ENCODE assay signal across 14 cellular contexts in genomic region chr18:45050712-45051639, GRCh38.
A peak's percentile ranks its signal among the peaks of the same experiment; 100 is the strongest.
DNase-seq lines count a peak whose midpoint lies in the region; ATAC-seq and TF ChIP-seq lines count a peak whose summit lies in the region.
"Had no signal": no experiment of that assay in that cellular context is flagged by ENCODE, and none has a peak within 500 bp of the region (broad histone marks: within the 10 kb centered on the region; RNA-seq: fewer than 3 reads in every experiment).

No MANE protein-coding gene starts in this region.

- TF ChIP-seq CTCF in WTC11 (IDR thresholded peaks at IDR 0.05): no peak

- H3K9me3 Mint-ChIP-seq in WTC11: no peaks in the 10 kb centered on the region
- H3K9me3 Mint-ChIP-seq: activated T-cell treated with anti-CD3 and anti-CD28 coated beads, Interleukin-2, amount 50 U/mL, for 4 hours; dendritic cell treated with granulocyte-macrophage colony-stimulating factor and Interleukin-4, amounts not matched to agents 40 ng/mL and 50 ng/mL, for 4 days; stimulated activated naive CD8-positive, alpha-beta T cell treated with anti-CD3 and anti-CD28 coated beads, Interleukin-15, amount 100 ng/mL, for 72 hours; T-helper 1 cell treated with Interleukin-12 subunit alpha and Interleukin-12 subunit beta and Interleukin-4 antibody, amounts not matched to agents 30 μg/mL and 1 μg/mL, for 36 hours had no signal

- no peak overlapping the region for H3K27ac Mint-ChIP-seq in WTC11
- H3K27ac Mint-ChIP-seq: CD4-positive, CD25-positive, alpha-beta regulatory T cell; dendritic cell treated with granulocyte-macrophage colony-stimulating factor and Interleukin-4, amounts not matched to agents 40 ng/mL and 50 ng/mL, for 4 days; stimulated activated naive CD8-positive, alpha-beta T cell treated with anti-CD3 and anti-CD28 coated beads, Interleukin-15, amount 100 ng/mL, for 72 hours; T-helper 1 cell treated with Interleukin-12 subunit alpha and Interleukin-12 subunit beta and Interleukin-4 antibody, amounts not matched to agents 30 μg/mL and 1 μg/mL, for 36 hours had no signal

- DNase-seq in AG20443 (ENCODE audit: low spot score) (peak; percentile 72), NCI-H446 (lab: John Stamatoyannopoulos, UW) (peak; percentile 64 to 82), epidermal melanocyte (ENCODE audit: insufficient read length, low spot score) (peak; percentile 65), non-pigmented ciliary epithelial cell (ENCODE audit: low read depth) (peak; percentile 67), NCI-H1105 treated with DMSO at 0.1 percent for 48 hours (lab: John Stamatoyannopoulos, UW) (no peak), putamen (ENCODE audit: low spot score) (no peak), activated T-cell treated with anti-CD3 and anti-CD28 coated beads for 4 hours (no peak), WTC11 (ENCODE audit: low spot score) (no peak)
- DNase-seq: activated T-cell treated with anti-CD3 and anti-CD28 coated beads, Interleukin-2, amount 50 U/mL, for 4 hours; CD4-positive, CD25-positive, alpha-beta regulatory T cell; stimulated activated CD4-positive, alpha-beta T cell treated with anti-CD3 and anti-CD28 coated beads, Interleukin-12 subunit alpha, Interleukin-12 subunit beta, amount 100 ng/mL, for 4 hours; stimulated activated naive CD8-positive, alpha-beta T cell treated with anti-CD3 and anti-CD28 coated beads, Interleukin-15, amount 100 ng/mL, for 72 hours had no signal

- CTCF ChIA-PET in WTC11 (lab: Charles Lee): no interaction called here

- no peak for ATAC-seq in WTC11
- ATAC-seq: activated T-cell treated with anti-CD3 and anti-CD28 coated beads, Interleukin-2, amount 50 U/mL, for 4 hours; stimulated activated naive CD8-positive, alpha-beta T cell treated with anti-CD3 and anti-CD28 coated beads, Interleukin-15, amount 100 ng/mL, for 72 hours had no signal

- POLR2A ChIA-PET in WTC11 (lab: Charles Lee): no interaction called here

- no peaks in the 10 kb centered on the region for H3K27me3 Mint-ChIP-seq in WTC11 (ENCODE audit: low read depth)
- H3K27me3 Mint-ChIP-seq: dendritic cell treated with granulocyte-macrophage colony-stimulating factor and Interleukin-4, amounts not matched to agents 40 ng/mL and 50 ng/mL, for 4 days; stimulated activated naive CD8-positive, alpha-beta T cell treated with anti-CD3 and anti-CD28 coated beads, Interleukin-15, amount 100 ng/mL, for 72 hours had no signal

- no peaks in the 10 kb centered on the region for H3K4me1 Mint-ChIP-seq in WTC11
- H3K4me1 Mint-ChIP-seq: CD4-positive, CD25-positive, alpha-beta regulatory T cell; stimulated activated naive CD8-positive, alpha-beta T cell treated with anti-CD3 and anti-CD28 coated beads, Interleukin-15, amount 100 ng/mL, for 72 hours had no signal

- H3K4me3 Mint-ChIP-seq in WTC11: no peak overlapping the region
- H3K4me3 Mint-ChIP-seq: activated T-cell treated with anti-CD3 and anti-CD28 coated beads, Interleukin-2, amount 50 U/mL, for 4 hours; CD4-positive, CD25-positive, alpha-beta regulatory T cell; dendritic cell treated with granulocyte-macrophage colony-stimulating factor and Interleukin-4, amounts not matched to agents 40 ng/mL and 50 ng/mL, for 4 days; stimulated activated naive CD8-positive, alpha-beta T cell treated with anti-CD3 and anti-CD28 coated beads, Interleukin-15, amount 100 ng/mL, for 72 hours; T-helper 1 cell treated with Interleukin-12 subunit alpha and Interleukin-12 subunit beta and Interleukin-4 antibody, amounts not matched to agents 30 μg/mL and 1 μg/mL, for 36 hours had no signal

- no peaks in the 10 kb centered on the region for H3K36me3 Mint-ChIP-seq in WTC11
- H3K36me3 Mint-ChIP-seq: CD4-positive, CD25-positive, alpha-beta regulatory T cell had no signal

TF ChIP-seq in WTC11, 78 proteins besides CTCF, POLR2A, EP300 and RAD21:
- no peak for TF ChIP-seq NFATC4 (CRISPR knock-in tag; IDR thresholded peaks at IDR 0.05)

Comparison
In these comparisons a context has a peak if more than half of its experiments do, and no peak if none do; other contexts are left out.
1. DNase-seq: peak in AG20443 (single experiment), NCI-H446 (2 of 2), epidermal melanocyte (single experiment) and non-pigmented ciliary epithelial cell (single experiment); none in NCI-H1105 treated with DMSO at 0.1 percent for 48 hours (single experiment), putamen (single experiment), activated T-cell treated with anti-CD3 and anti-CD28 coated beads for 4 hours (single experiment) and WTC11 (single experiment).